In the genomic region with DNA sequence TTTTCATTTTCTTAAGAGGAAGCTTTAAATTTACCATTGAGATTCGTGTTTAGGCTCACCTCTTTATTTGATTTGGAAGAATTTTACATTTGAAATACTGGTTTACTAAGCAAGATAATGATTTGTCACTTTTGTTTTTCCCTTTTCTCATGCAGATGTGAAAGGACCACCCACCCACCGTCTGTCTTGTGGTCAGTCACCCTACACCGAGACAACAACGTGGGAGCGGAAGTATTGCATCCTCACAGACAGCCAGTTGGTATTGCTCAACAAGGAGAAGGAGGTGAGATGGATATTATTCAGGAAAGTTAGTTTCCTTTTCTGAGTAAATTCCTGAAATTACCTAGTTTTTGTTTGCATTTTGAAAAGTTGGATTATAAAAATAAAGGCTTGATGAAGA, we compare ENCODE assay signal across 16 cellular contexts.
DNase-seq lines count a peak whose midpoint lies in the region; ATAC-seq, FAIRE-seq and TF ChIP-seq lines count a peak whose summit lies in the region.
"Had no signal": no experiment of that assay in that cellular context is flagged by ENCODE, and none has a peak within 500 bp of the region (broad histone marks: within the 10 kb centered on the region; RNA-seq: fewer than 3 reads in every experiment).

No MANE protein-coding gene starts in this region.

- CTCF ChIA-PET in GM12878 (lab: Yijun Ruan, JAX), result interaction anchor here (0.6 to 5.7 kb wide), 5 partner anchors 10 to 1156 kb away, joined by 3 to 31 read pairs (median 5); no protein-coding TSS in a partner anchor

- no peak for TF ChIP-seq CTCF in NB4 (IDR thresholded peaks at IDR 0.05; ENCODE audit: low read depth, low read length)
- TF ChIP-seq CTCF in GM12878 (IDR thresholded peaks at IDR 0.05 in 2 of 3, conservative IDR thresholded peaks at IDR 0.05 in 1 of 3; ENCODE audit: control insufficient read depth in 2 of 3, extremely low read depth in 1 of 3, insufficient read depth in 1 of 3, low read depth in 3 of 3, low read length in 3 of 3), result no peak

- SMC1A ChIA-PET in GM12878 (lab: Charles Lee; ENCODE audit: uncharacterized antibody, unreplicated experiment), result interaction anchor here (2.0 kb wide), 1 partner anchor 337 kb away, joined by 4 read pairs; no protein-coding TSS in a partner anchor

- POLR2A ChIA-PET in GM12878 (lab: Charles Lee), result no interaction called here

- no peaks in the 10 kb centered on the region for H3K27me3 ChIP-seq in BLaER1 treated with 17β-estradiol and CSF1 and Interleukin-3, amounts not matched to agents 10 nM and 100 nM
- H3K27me3 ChIP-seq in GM12878 (replicated peaks in 1 of 2; ENCODE audit: control insufficient read depth in 2 of 2, insufficient read depth in 2 of 2, low read length in 1 of 2), result no peaks in the 10 kb centered on the region
- H3K27me3 ChIP-seq: right lobe of liver had no signal

- H3K9ac ChIP-seq in BLaER1 treated with 17β-estradiol and CSF1 and Interleukin-3, amounts not matched to agents 10 nM and 100 nM, result 0 out of 22 replicates have a peak overlapping the region, but pooled peaks of 2 of the 11 experiments have one; percentile 8 to 16
- no peak overlapping the region for H3K9ac ChIP-seq in GM12878 (ENCODE audit: control insufficient read depth, insufficient read depth, low read length)

- no peak for TF ChIP-seq EP300 in GM12878 (IDR thresholded peaks at IDR 0.05; ENCODE audit: borderline replicate concordance in 1 of 2, control insufficient read depth in 1 of 2, low read depth in 2 of 2, low read length in 2 of 2)

- intact Hi-C loops in GM12878 (cut with micrococcal nuclease; ENCODE audit: unreplicated experiment), result loop anchor here (5.0 kb wide), 1 partner anchor 336 kb away; no protein-coding TSS in a partner anchor

- in situ Hi-C loops in GM12878 (cut with MboI), result no loop called here

- 33% methylated on average over 5 of the region's 5 CpGs for WGBS in GM12878 (ENCODE audit: insufficient coverage, insufficient replicate concordance, low lambda C conversion rate, missing lambda C conversion rate)

- H3K36me3 ChIP-seq in BLaER1 treated with 17β-estradiol and CSF1 and Interleukin-3, amounts not matched to agents 10 nM and 100 nM, result no peaks in the 10 kb centered on the region
- no peaks in the 10 kb centered on the region for H3K36me3 ChIP-seq in GM12878 (ENCODE audit: control insufficient read depth in 2 of 2, insufficient read depth in 2 of 2, low read length in 1 of 2)
- H3K36me3 ChIP-seq: right lobe of liver had no signal

- TF ChIP-seq RAD21 in GM12878 (IDR thresholded peaks at IDR 0.05; ENCODE audit: insufficient read depth, low read depth, low read length), result no peak

- H3K4me1 ChIP-seq in BLaER1 treated with 17β-estradiol and CSF1 and Interleukin-3, amounts not matched to agents 10 nM and 100 nM, result peaks cover 7 to 33% (median 15%) of the 10 kb centered on the region in 10 experiments; a peak in 19 of 20 replicates
- H3K4me1 ChIP-seq in GM12878 (ENCODE audit: control insufficient read depth, insufficient read depth, low read length), result no peaks in the 10 kb centered on the region
- H3K4me1 ChIP-seq: right lobe of liver had no signal

- peak overlapping the region in 8 of 11 experiments; percentile 21 to 63 (median 50); a peak in 15 of 22 replicates for H3K4me2 ChIP-seq in BLaER1 treated with 17β-estradiol and CSF1 and Interleukin-3, amounts not matched to agents 10 nM and 100 nM
- H3K4me2 ChIP-seq in GM12878 (ENCODE audit: control insufficient read depth, insufficient read depth), result no peak overlapping the region

- H4K20me1 ChIP-seq in BLaER1 treated with 17β-estradiol and CSF1 and Interleukin-3, amounts not matched to agents 10 nM and 100 nM, result no peaks in the 10 kb centered on the region
- H4K20me1 ChIP-seq in GM12878 (ENCODE audit: control insufficient read depth, insufficient read depth), result no peaks in the 10 kb centered on the region

- H3K9me3 ChIP-seq in BLaER1 treated with 17β-estradiol and CSF1 and Interleukin-3, amounts not matched to agents 10 nM and 100 nM (replicated peaks in 1 of 11), result no peaks in the 10 kb centered on the region
- no peaks in the 10 kb centered on the region for H3K9me3 ChIP-seq in GM12878 (replicated peaks; ENCODE audit: control insufficient read depth, insufficient read depth, low read length)
- H3K9me3 ChIP-seq: A549, right lobe of liver had no signal

- no peaks in the 10 kb centered on the region for H3K79me2 ChIP-seq in GM12878 (ENCODE audit: control insufficient read depth, insufficient read depth, low read length)

- DNase-seq in NB4 (ENCODE audit: low read depth), result peak; percentile 93
- DNase-seq in GM12878 (ENCODE audit: low read depth, low spot score), result no peak
- peak; percentile 73 for DNase-seq in iPS-NIHi7 (ENCODE audit: extremely low spot score)
- no peak for DNase-seq in cerebellar cortex (ENCODE audit: low spot score)
- DNase-seq in GM19240 (ENCODE audit: insufficient read length, low spot score), result no peak
- DNase-seq in DMS 273 treated with DMSO at 0.1 percent for 48 hours (lab: John Stamatoyannopoulos, UW), result no peak
- DNase-seq: activated naive CD8-positive, alpha-beta T cell treated with anti-CD3 and anti-CD28 coated beads, Interleukin-2, amount 10 ng/mL, durations not matched to agents 7 days and 5 days; naive B cell; NCI-H1436; NCI-H748 treated with DMSO at 0.1 percent for 48 hours; right lobe of liver; T-helper 17 cell had no signal

- H3K27ac ChIP-seq in BLaER1 treated with 17β-estradiol and CSF1 and Interleukin-3, amounts not matched to agents 10 nM and 100 nM, result peak overlapping the region in 8 of 11 experiments; percentile 5 to 63 (median 46); a peak in 14 of 22 replicates
- no peak overlapping the region for H3K27ac ChIP-seq in GM12878 (ENCODE audit: control insufficient read depth, insufficient read depth)
- H3K27ac ChIP-seq: A549, right lobe of liver had no signal

- BruUV-seq in GM12878 (replicated peaks; lab: Mats Ljungman, UMichigan), result no TSS peak

- RAD21 ChIA-PET in GM12878 (lab: Charles Lee; ENCODE audit: unreplicated experiment), result no interaction called here

- ATAC-seq in GM12878 (no peak), GM18861 (IDR thresholded peaks at IDR 0.05; ENCODE audit: unreplicated experiment) (no peak)
- ATAC-seq: T-helper 17 cell had no signal

- TF ChIP-seq POLR2A in NB4 (IDR thresholded peaks at IDR 0.05; ENCODE audit: extremely low read depth, insufficient read length) (no peak), GM12878 (IDR thresholded peaks at IDR 0.05; ENCODE audit: low read depth, low read length) (no peak)

- H3K4me3 ChIP-seq in BLaER1 treated with 17β-estradiol and CSF1 and Interleukin-3, amounts not matched to agents 10 nM and 100 nM, result no peak overlapping the region
- peak overlapping the region; percentile 57 for H3K4me3 ChIP-seq in NB4 (ENCODE audit: low read depth, low read length)
- H3K4me3 ChIP-seq in GM12878, result no peak overlapping the region
- H3K4me3 ChIP-seq: A549, right lobe of liver had no signal

- FAIRE-seq in GM12878 (lab: Jason Lieb, UNC), result no peak
- FAIRE-seq: GM19239 had no signal

- no peak overlapping the region for H2AFZ ChIP-seq in GM12878 (ENCODE audit: control insufficient read depth, low read depth, low read length)

TF ChIP-seq in GM12878, 131 proteins besides CTCF, POLR2A, EP300 and RAD21:
- TF ChIP-seq POLR2AphosphoS2 (IDR thresholded peaks at IDR 0.05; ENCODE audit: low read depth, low read length) (no peak), ZBTB40 (IDR thresholded peaks at IDR 0.05; ENCODE audit: borderline replicate concordance) (no peak), RUNX3 (IDR thresholded peaks at IDR 0.05; ENCODE audit: low read length) (0 out of 2 replicates have a peak, but pooled peaks have one; percentile 8)

Comparison
In these comparisons a context has a peak if more than half of its experiments do, and no peak if none do; other contexts are left out.
1. DNase-seq: peak in NB4 (single experiment) and iPS-NIHi7 (single experiment); none in GM12878 (single experiment), cerebellar cortex (single experiment), GM19240 (single experiment) and DMS 273 treated with DMSO at 0.1 percent for 48 hours (single experiment).